ENCODE assay signal across 8 cellular contexts in genomic region chr16:78770353-78771091, GRCh38.
DNase-seq lines count a peak whose midpoint lies in the region; ATAC-seq and TF ChIP-seq lines count a peak whose summit lies in the region.

No MANE protein-coding gene starts in this region.

- H3K9me3 ChIP-seq in ascending aorta = no peaks in the 10 kb centered on the region

- H3K27me3 ChIP-seq in ascending aorta = no peaks in the 10 kb centered on the region

- ATAC-seq in GM19351 (IDR thresholded peaks at IDR 0.05; ENCODE audit: unreplicated experiment) = peak; percentile 51

- intact Hi-C loops in ascending aorta (cut with DNase I) = loop anchor here (2.0 kb wide), 1 partner anchor 268 kb away; no protein-coding TSS in a partner anchor

- peak; percentile 40 to 71 (median 66) for TF ChIP-seq CTCF in ascending aorta (IDR thresholded peaks at IDR 0.05)

- H3K27ac ChIP-seq in ascending aorta = no peak overlapping the region

- DNase-seq in AML-193 (lab: John Stamatoyannopoulos, UW) (peak; percentile 0 to 1), KG1 (lab: John Stamatoyannopoulos, UW) (peak; percentile 45), T-helper 22 cell (ENCODE audit: low read depth) (peak; percentile 54), ascending aorta (ENCODE audit: low spot score in 2 of 2) (peak in 1 of 2 donors; percentile 79), iPS-NIHi7 (ENCODE audit: extremely low spot score) (peak; percentile 98), LoVo (ENCODE audit: low spot score) (no peak)
- peak; percentile 84 to 87 for DNase-seq in stimulated activated CD4-positive, alpha-beta T cell treated with anti-CD3 and anti-CD28 coated beads, Interleukin-2, amount 100 ng/mL, for 24 hours

- H3K4me1 ChIP-seq in ascending aorta = peaks cover 0 to 2% of the 10 kb centered on the region in 2 donors

- H3K36me3 ChIP-seq in ascending aorta = no peaks in the 10 kb centered on the region

- no peak overlapping the region for H3K4me3 ChIP-seq in ascending aorta
